In the genomic region with DNA sequence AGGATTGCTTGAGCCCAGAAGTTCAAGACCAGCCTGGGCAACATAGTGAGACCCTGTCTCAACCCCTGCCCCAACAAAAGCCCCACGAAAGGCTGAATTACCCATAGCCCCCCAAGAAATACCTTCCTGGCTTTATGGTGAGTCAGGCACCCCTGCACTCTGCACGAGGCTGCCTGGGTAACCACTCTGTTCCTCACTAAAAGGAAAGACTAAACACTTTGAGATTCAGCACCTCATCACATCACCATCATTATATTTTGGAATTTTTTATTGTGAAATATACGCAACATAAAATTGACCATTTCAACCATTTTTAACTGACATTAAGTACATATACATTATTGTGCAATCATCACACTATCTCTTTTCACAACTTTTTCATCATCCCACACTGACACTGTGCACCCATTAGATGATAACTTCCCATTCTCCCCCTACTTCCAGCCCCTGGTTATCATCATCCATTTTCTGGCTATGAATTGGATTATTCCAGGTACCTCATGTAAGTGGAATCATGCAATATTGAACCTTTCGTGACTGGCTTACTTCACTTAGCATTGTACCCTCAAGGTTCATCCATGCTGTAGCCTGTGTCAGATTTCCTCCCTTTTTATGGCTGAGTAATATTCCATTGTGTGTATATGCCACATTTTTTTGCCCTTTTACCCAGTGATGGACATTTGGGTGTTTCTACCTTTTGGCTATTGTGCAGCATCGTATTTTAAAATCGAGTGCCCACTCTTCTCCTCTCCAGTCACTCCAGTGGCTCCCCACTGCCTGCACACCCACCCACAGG, we compare ENCODE assay signal across 1 cellular context.
TF ChIP-seq lines count a peak whose summit lies in the region.

No MANE protein-coding gene starts in this region.

TF ChIP-seq in IMR-90, 13 proteins besides CTCF, POLR2A, EP300 and RAD21:
- TF ChIP-seq CEBPB (IDR thresholded peaks at IDR 0.05; ENCODE audit: low read depth, low read length): peak; percentile 88
- no peak for TF ChIP-seq MAFK (IDR thresholded peaks at IDR 0.05; ENCODE audit: low read depth, low read length)
- TF ChIP-seq CHD1 (IDR thresholded peaks at IDR 0.05; ENCODE audit: low read depth, low read length): no peak
